Comparison of ENCODE assay signal across 8 cellular contexts in the genomic region with DNA sequence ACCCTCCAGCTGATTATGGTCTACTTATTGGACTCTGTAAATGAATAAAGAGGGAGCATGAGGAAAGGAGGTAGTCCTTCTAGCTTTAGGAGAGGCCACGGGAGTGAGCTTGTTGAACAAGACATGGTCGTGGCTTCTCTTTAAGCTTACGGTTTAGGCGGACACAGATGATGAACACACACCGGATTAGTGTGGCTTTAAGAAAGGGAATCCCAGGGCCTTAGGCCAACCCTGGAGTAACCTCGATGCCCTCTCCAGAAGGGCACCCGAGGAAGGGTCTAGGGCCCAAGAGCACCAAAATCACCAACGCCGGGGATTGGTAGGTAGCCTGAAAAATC. TPM values are rescaled to one million over a fixed set of nuclear protein-coding genes. Genes with fewer than 3 reads are reported as not detected.
A peak's percentile ranks its signal among the peaks of the same experiment; 100 is the strongest.
DNase-seq lines count a peak whose midpoint lies in the region; ATAC-seq and TF ChIP-seq lines count a peak whose summit lies in the region.

No MANE protein-coding gene starts in this region.

- CTCF ChIA-PET in A673 (lab: Charles Lee), result no interaction called here

- H3K27ac Mint-ChIP-seq in nephron, result peak overlapping the region in 1 of 3 experiments; percentile 14

- TF ChIP-seq CTCF in A673 (conservative IDR thresholded peaks at IDR 0.05; ENCODE audit: low read depth, low read length), result no peak
- no peak for TF ChIP-seq CTCF in brain microvascular endothelial cell (IDR thresholded peaks at IDR 0.05; ENCODE audit: low read depth, low read length, missing control alignments)
- TF ChIP-seq CTCF in nephron (IDR thresholded peaks at IDR 0.05; ENCODE audit: unreplicated experiment in 3 of 3), result no peak
- TF ChIP-seq CTCF in omental fat pad (IDR thresholded peaks at IDR 0.05), result no peak

- BruUV-seq in A673 (replicated peaks; lab: Mats Ljungman, UMichigan), result no TSS peak

- intact Hi-C loops in A673 (cut with micrococcal nuclease; ENCODE audit: unreplicated experiment), result loop anchor here (10.0 kb wide), 1 partner anchor 153 kb away; a partner anchor contains a TSS

- H3K9me3 ChIP-seq in A673 (ENCODE audit: low read depth, low read length, poor library complexity, severe bottlenecking), result no peaks in the 10 kb centered on the region

- peak; percentile 3 for ATAC-seq in GM19043 (IDR thresholded peaks at IDR 0.05; ENCODE audit: low read depth, unreplicated experiment)
- peak; percentile 8 for ATAC-seq in HG03439 (IDR thresholded peaks at IDR 0.05; ENCODE audit: unreplicated experiment)
- no peak for ATAC-seq in omental fat pad (ENCODE audit: low FRiP score)

- H3K27me3 ChIP-seq in A673 (replicated peaks; ENCODE audit: insufficient read depth, low read depth, low read length, poor library complexity), result no peaks in the 10 kb centered on the region
- H3K27me3 ChIP-seq in brain microvascular endothelial cell (replicated peaks), result no peaks in the 10 kb centered on the region

- H3K4me1 ChIP-seq in A673 (ENCODE audit: insufficient read depth, low read length, poor library complexity, severe bottlenecking), result peaks cover 11% of the 10 kb centered on the region

- in situ Hi-C loops in brain microvascular endothelial cell (cut with HindIII; ENCODE audit: low pct_ligation_motif_present, low sequenced_read_pairs), result no loop called here

- H3K27ac ChIP-seq in A673 (ENCODE audit: low read depth, low read length, poor library complexity, severe bottlenecking), result no peak overlapping the region
- H3K27ac ChIP-seq in brain microvascular endothelial cell, result no peak overlapping the region

- no peak for DNase-seq in A673 (ENCODE audit: low spot score)
- no peak for DNase-seq in brain microvascular endothelial cell
- DNase-seq in omental fat pad (ENCODE audit: low spot score), result no peak
- DNase-seq in NCI-H526 treated with DMSO at 0.1 percent for 48 hours (lab: John Stamatoyannopoulos, UW), result no peak
- DNase-seq in mesenteric fat pad (ENCODE audit: low spot score), result no peak

- H3K9me3 Mint-ChIP-seq in nephron, result no peaks in the 10 kb centered on the region

- H3K36me3 Mint-ChIP-seq in nephron (ENCODE audit: low read depth), result peaks cover 32% of the 10 kb centered on the region

- POLR2A ChIA-PET in A673 (lab: Charles Lee; ENCODE audit: low non-redundant PET), result interaction anchor here (0.5 to 0.7 kb wide), 3 partner anchors 65 to 103 kb away, joined by 3 to 4 read pairs (median 3); no protein-coding TSS in a partner anchor

- H3K4me3 Mint-ChIP-seq in nephron, result peak overlapping the region; percentile 77 to 95 (median 81)

- H3K4me3 ChIP-seq in A673 (ENCODE audit: low read depth, low read length, poor library complexity, severe bottlenecking) (peak overlapping the region; percentile 79), brain microvascular endothelial cell (ENCODE audit: low read depth, low read length) (peak overlapping the region; percentile 29)

- H3K36me3 ChIP-seq in A673 (ENCODE audit: insufficient read depth, low read length, poor library complexity, severe bottlenecking) (peaks cover 32% of the 10 kb centered on the region), brain microvascular endothelial cell (replicated peaks) (peaks cover 14% of the 10 kb centered on the region)

- peaks cover 28% of the 10 kb centered on the region for H3K4me1 Mint-ChIP-seq in nephron

- no peaks in the 10 kb centered on the region for H3K27me3 Mint-ChIP-seq in nephron (ENCODE audit: low read depth)

RNA-seq across cellular contexts. Expression of a gene that starts 39.4 kb away (rescaled TPM):
- 0.32 and 0.39 TPM in 2 replicates for total RNA-seq in A673 (2021)
- under 1 TPM in 3 of 4 donors, not detected in 1; 0.31 to 0.60 (median 0.37) TPM for total RNA-seq in omental fat pad
- total RNA-seq in mesenteric fat pad, result not detected

RNA-seq across cellular contexts. Expression of a gene that starts 52.7 kb away (rescaled TPM):
- total RNA-seq in A673 (2021) (16.5 and 18.4 TPM in 2 replicates), omental fat pad (1 to 10 TPM; 6.0 to 7.7 (median 6.6) TPM), mesenteric fat pad (18.3 TPM)
